7 cellular contexts compared by ENCODE assay signal in genomic region chr13:31114641-31115040, GRCh38.
"Had no signal": no experiment of that assay in that cellular context is flagged by ENCODE, and none has a peak within 500 bp of the region (broad histone marks: within the 10 kb centered on the region; RNA-seq: fewer than 3 reads in every experiment).

No MANE protein-coding gene starts in this region.

- DNase-seq: H9, HCEC 1CT, HFFc6, KBM-7 had no signal

- H3K27ac ChIP-seq: HL-60 had no signal

- H3K27ac Mint-ChIP-seq: GM23338, H9, HFFc6, IgD-negative memory B cell had no signal

- H3K4me3 Mint-ChIP-seq: GM23338, H9, HFFc6, IgD-negative memory B cell had no signal

- H3K9me3 Mint-ChIP-seq: GM23338, H9, HFFc6, IgD-negative memory B cell had no signal

- H3K4me3 ChIP-seq: GM23338 had no signal
